In the genomic region with DNA sequence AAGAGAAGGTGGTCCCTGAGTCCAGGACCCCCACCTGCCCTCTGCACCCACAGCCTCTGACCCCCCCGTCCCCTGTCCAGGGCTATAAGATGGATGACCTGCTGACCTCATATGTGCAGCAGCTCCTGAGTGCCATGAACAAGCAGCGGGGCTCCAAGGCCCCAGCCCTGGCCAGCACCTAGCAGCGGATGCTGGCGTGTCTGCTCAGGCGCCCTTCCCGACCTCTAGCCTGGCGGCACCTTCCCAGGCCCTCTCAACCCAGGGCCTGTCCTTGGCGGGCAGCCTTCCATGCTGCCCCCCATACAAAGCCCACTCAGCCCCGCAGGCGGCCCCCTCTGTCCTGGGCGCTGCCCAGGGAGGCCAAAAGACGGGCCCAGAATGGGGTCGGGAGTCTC, we compare ENCODE assay signal across 1 cellular context.
TF ChIP-seq lines count a peak whose summit lies in the region.

No MANE protein-coding gene starts in this region.

TF ChIP-seq in IMR-90, 13 proteins besides CTCF, POLR2A, EP300 and RAD21:
- TF ChIP-seq, protein P1, sequence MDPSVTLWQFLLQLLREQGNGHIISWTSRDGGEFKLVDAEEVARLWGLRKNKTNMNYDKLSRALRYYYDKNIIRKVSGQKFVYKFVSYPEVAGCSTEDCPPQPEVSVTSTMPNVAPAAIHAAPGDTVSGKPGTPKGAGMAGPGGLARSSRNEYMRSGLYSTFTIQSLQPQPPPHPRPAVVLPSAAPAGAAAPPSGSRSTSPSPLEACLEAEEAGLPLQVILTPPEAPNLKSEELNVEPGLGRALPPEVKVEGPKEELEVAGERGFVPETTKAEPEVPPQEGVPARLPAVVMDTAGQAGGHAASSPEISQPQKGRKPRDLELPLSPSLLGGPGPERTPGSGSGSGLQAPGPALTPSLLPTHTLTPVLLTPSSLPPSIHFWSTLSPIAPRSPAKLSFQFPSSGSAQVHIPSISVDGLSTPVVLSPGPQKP (IDR thresholded peaks at IDR 0.05; ENCODE audit: borderline replicate concordance, low read depth, low read length): no peak
- TF ChIP-seq CHD1 (IDR thresholded peaks at IDR 0.05; ENCODE audit: low read depth, low read length) (no peak), MAZ (IDR thresholded peaks at IDR 0.05; ENCODE audit: borderline replicate concordance, low read depth, low read length) (no peak), MAFK (IDR thresholded peaks at IDR 0.05; ENCODE audit: low read depth, low read length) (no peak)
TF ChIP-seq in IMR-90: peak in this region for 0.
